29 cellular contexts compared by ENCODE assay signal in the genomic region with DNA sequence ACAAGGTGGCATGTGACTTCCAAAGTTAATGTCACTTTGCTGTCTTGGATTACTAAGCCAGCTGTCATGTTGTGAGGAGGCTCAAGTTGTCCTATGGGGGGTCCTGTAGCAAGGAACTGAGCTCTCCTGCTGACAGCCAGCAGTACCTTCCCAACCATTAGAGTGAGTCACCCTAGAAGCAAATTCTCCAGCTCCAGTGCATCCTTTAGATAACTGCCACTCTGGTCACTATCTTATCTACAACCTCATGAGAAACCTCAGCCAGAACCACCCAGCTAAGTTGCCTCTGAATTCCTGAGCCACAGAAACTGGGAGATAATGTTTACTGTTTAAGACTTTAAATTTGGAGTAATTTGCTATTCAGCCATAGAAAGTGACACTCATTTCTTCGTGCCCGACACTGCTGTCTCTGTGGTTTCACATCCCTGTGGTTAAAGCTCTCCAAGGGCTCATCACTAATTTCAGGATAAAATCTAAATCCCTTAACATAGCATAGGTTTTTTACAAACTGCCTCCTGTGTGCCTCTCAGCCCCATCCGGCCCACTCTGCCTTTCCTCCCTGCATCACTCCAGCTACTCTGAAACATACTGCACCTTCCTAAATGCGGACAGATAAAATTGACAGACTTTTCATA.
A peak's percentile ranks its signal among the peaks of the same experiment; 100 is the strongest.
DNase-seq lines count a peak whose midpoint lies in the region; ATAC-seq, FAIRE-seq and TF ChIP-seq lines count a peak whose summit lies in the region.
"Had no signal": no experiment of that assay in that cellular context is flagged by ENCODE, and none has a peak within 500 bp of the region (broad histone marks: within the 10 kb centered on the region; RNA-seq: fewer than 3 reads in every experiment).

No MANE protein-coding gene starts in this region.

- H3K27ac ChIP-seq in caudate nucleus (ENCODE audit: low read depth, low read length) = peak overlapping the region; percentile 82
- no peak overlapping the region for H3K27ac ChIP-seq in pancreas
- H3K27ac ChIP-seq: dorsolateral prefrontal cortex, VCaP had no signal

- intact Hi-C loops in posterior vena cava (cut with DNase I) = no loop called here
- intact Hi-C loops in pancreas (cut with DNase I) = no loop called here

- TF ChIP-seq CTCF in pancreas (IDR thresholded peaks at IDR 0.05) (no peak), GM10266 (IDR thresholded peaks at IDR 0.05; ENCODE audit: control insufficient read depth, insufficient read depth, low read depth, missing control alignments) (no peak)

- FAIRE-seq in RCC 7860 (lab: Jason Lieb, UNC) (peak; percentile 14), pancreas (lab: Jason Lieb, UNC) (no peak)
- FAIRE-seq: endothelial cell of umbilical vein, GM12878, H54, small intestine had no signal

- no peak for ATAC-seq in pancreas
- ATAC-seq: GM12878; left lobe of liver; naive thymus-derived CD8-positive, alpha-beta T cell had no signal

- WGBS in pancreas, 2 donors = 94 to 95% methylated on average over 4 of the region's 4 CpGs

- no peak overlapping the region for H3K4me3 ChIP-seq in pancreas
- H3K4me3 ChIP-seq: dorsolateral prefrontal cortex, GM12878 had no signal

- DNase-seq in NCI-H82 (lab: John Stamatoyannopoulos, UW) (peak; percentile 19), NCI-H82 treated with DMSO at 0.1 percent for 48 hours (lab: John Stamatoyannopoulos, UW; ENCODE audit: unreplicated experiment) (no peak), RCC 7860 (ENCODE audit: low spot score) (peak; percentile 58), caudate nucleus (lab: John Stamatoyannopoulos, UW) (peak in 3 of 61 donors; percentile 31 to 51 (median 33)), posterior vena cava (ENCODE audit: low spot score) (peak; percentile 11), pancreas (no peak), GM10266 (ENCODE audit: extremely low spot score) (no peak), SKM-1 (lab: John Stamatoyannopoulos, UW; ENCODE audit: unreplicated experiment) (no peak)
- DNase-seq: 8988T; activated CD4-positive, alpha-beta T cell treated with anti-CD3 and anti-CD28 coated beads, Interleukin-2, amount 50 U/mL, for 1 hour; aorta; CD4-positive, alpha-beta memory T cell; DMS153; dorsolateral prefrontal cortex; naive thymus-derived CD8-positive, alpha-beta T cell; NCI-H1092; NCI-H187 treated with DMSO at 0.1 percent for 48 hours; NCI-H2227 treated with DMSO at 0.1 percent for 48 hours; NCI-H748 treated with DMSO at 0.1 percent for 48 hours; occipital lobe; SIG-M5; small intestine; stimulated activated CD4-positive, alpha-beta T cell treated with anti-CD3 and anti-CD28 coated beads, Interleukin-1b, Interleukin-23, amount 100 ng/mL, for 48 hours; T-helper 1 cell had no signal

- H3K4me1 ChIP-seq in pancreas = no peaks in the 10 kb centered on the region

- H3K9me3 ChIP-seq in pancreas = no peaks in the 10 kb centered on the region

- no peaks in the 10 kb centered on the region for H3K36me3 ChIP-seq in pancreas

- H3K27me3 ChIP-seq in pancreas = no peaks in the 10 kb centered on the region
- H3K27me3 ChIP-seq: dorsolateral prefrontal cortex had no signal

Comparison
In these comparisons a context has a peak if more than half of its experiments do, and no peak if none do; other contexts are left out.
1. DNase-seq: peak in NCI-H82 (single experiment), RCC 7860 (single experiment) and posterior vena cava (single experiment); none in NCI-H82 treated with DMSO at 0.1 percent for 48 hours (single experiment), pancreas (0 of 6), GM10266 (single experiment) and SKM-1 (single experiment).